15 cellular contexts compared by ENCODE assay signal in genomic region chr11:91653091-91653754, GRCh38.
"Had no signal": no experiment of that assay in that cellular context is flagged by ENCODE, and none has a peak within 500 bp of the region (broad histone marks: within the 10 kb centered on the region; RNA-seq: fewer than 3 reads in every experiment).

No MANE protein-coding gene starts in this region.

- H3K4me1 ChIP-seq: heart right ventricle, tibial nerve had no signal

- ATAC-seq: effector memory CD8-positive, alpha-beta T cell; left colon; mucosa of descending colon; naive thymus-derived CD4-positive, alpha-beta T cell had no signal

- H3K36me3 ChIP-seq: heart right ventricle, ovary, tibial nerve had no signal

- H3K27ac ChIP-seq: epithelial cell of prostate, heart right ventricle, ovary, skin epidermis, tibial nerve had no signal

- H3K9me3 ChIP-seq: mucosa of descending colon, ovary, tibial nerve had no signal

- DNase-seq: activated CD4-positive, alpha-beta T cell treated with anti-CD3 and anti-CD28 coated beads, Interleukin-2, amount 10 ng/mL, durations not matched to agents 7 days and 5 days; activated naive CD8-positive, alpha-beta T cell treated with anti-CD3 and anti-CD28 coated beads, Interleukin-2, amount 10 ng/mL, durations not matched to agents 7 days and 5 days; dermis blood vessel endothelial cell; effector memory CD8-positive, alpha-beta T cell; heart right ventricle; left colon; mucosa of descending colon; naive thymus-derived CD4-positive, alpha-beta T cell; ovary; stimulated activated CD4-positive, alpha-beta T cell treated with anti-CD3 and anti-CD28 coated beads, Interleukin-15, amount 100 ng/mL, for 24 hours; stimulated activated CD4-positive, alpha-beta T cell treated with anti-CD3 and anti-CD28 coated beads, Interleukin-4, amount 100 ng/mL, for 24 hours; stimulated activated naive CD4-positive, alpha-beta T cell had no signal

- H3K27me3 ChIP-seq: heart right ventricle, ovary, tibial nerve had no signal

- H3K4me3 ChIP-seq: heart right ventricle, mucosa of descending colon, ovary, skin epidermis, tibial nerve had no signal
